ENCODE assay signal across 21 cellular contexts in genomic region chr12:112996501-112996900, GRCh38. TPM values are rescaled to one million over a fixed set of nuclear protein-coding genes. Genes with fewer than 3 reads are reported as not detected.
DNase-seq lines count a peak whose midpoint lies in the region; ATAC-seq and TF ChIP-seq lines count a peak whose summit lies in the region.
"Had no signal": no experiment of that assay in that cellular context is flagged by ENCODE, and none has a peak within 500 bp of the region (broad histone marks: within the 10 kb centered on the region; RNA-seq: fewer than 3 reads in every experiment).

No MANE protein-coding gene starts in this region.

- H3K9me3 Mint-ChIP-seq in activated T-cell treated with anti-CD3 and anti-CD28 coated beads, Interleukin-2, amount 50 U/mL, for 24 hours = peaks cover 2% of the 10 kb centered on the region
- H3K9me3 Mint-ChIP-seq in activated T-cell treated with anti-CD3 and anti-CD28 coated beads, Interleukin-2, amount 50 U/mL, for 4 hours = peaks cover 4% of the 10 kb centered on the region
- peaks cover 5% of the 10 kb centered on the region for H3K9me3 Mint-ChIP-seq in neural progenitor cell
- no peaks in the 10 kb centered on the region for H3K9me3 Mint-ChIP-seq in CD8-positive, alpha-beta memory T cell

- POLR2A ChIA-PET in CD8-positive, alpha-beta memory T cell (lab: Charles Lee) = no interaction called here

- 89 to 90% methylated on average over 2 to 8 of the region's 8 CpGs for WGBS in transverse colon (ENCODE audit: low coverage in 1 of 2), 2 donors

- H3K4me3 ChIP-seq in neural progenitor cell (no peak overlapping the region), transverse colon (no peak overlapping the region)
- no peak overlapping the region for H3K4me3 ChIP-seq in CD8-positive, alpha-beta memory T cell (ENCODE audit: low read length)
- H3K4me3 ChIP-seq: BLaER1, GM12878 had no signal

- TF ChIP-seq CTCF in neural progenitor cell (IDR thresholded peaks at IDR 0.05) (no peak), transverse colon (IDR thresholded peaks at IDR 0.05) (no peak)

- H3K27me3 Mint-ChIP-seq in activated T-cell treated with anti-CD3 and anti-CD28 coated beads, Interleukin-2, amount 50 U/mL, for 24 hours = no peaks in the 10 kb centered on the region
- H3K27me3 Mint-ChIP-seq in activated T-cell treated with anti-CD3 and anti-CD28 coated beads, Interleukin-2, amount 50 U/mL, for 4 hours (ENCODE audit: low read depth) = no peaks in the 10 kb centered on the region
- H3K27me3 Mint-ChIP-seq in neural progenitor cell (ENCODE audit: insufficient read depth, low read depth) = peaks cover 3% of the 10 kb centered on the region
- no peaks in the 10 kb centered on the region for H3K27me3 Mint-ChIP-seq in CD8-positive, alpha-beta memory T cell
- H3K27me3 Mint-ChIP-seq: B cell; CD4-positive, CD25-positive, alpha-beta regulatory T cell had no signal

- H3K27ac Mint-ChIP-seq in activated T-cell treated with anti-CD3 and anti-CD28 coated beads, Interleukin-2, amount 50 U/mL, for 24 hours = peak overlapping the region; percentile 18
- peak overlapping the region; percentile 68 for H3K27ac Mint-ChIP-seq in neural progenitor cell
- peak overlapping the region in 2 of 8 donors; percentile 9 to 16 for H3K27ac Mint-ChIP-seq in CD8-positive, alpha-beta memory T cell
- H3K27ac Mint-ChIP-seq: CD8-positive, alpha-beta T cell had no signal

- no peaks in the 10 kb centered on the region for H4K20me1 ChIP-seq in neural progenitor cell (ENCODE audit: low read depth)
- H4K20me1 ChIP-seq: BLaER1 had no signal

- H3K27ac ChIP-seq in neural progenitor cell (no peak overlapping the region), transverse colon (no peak overlapping the region)
- no peak overlapping the region for H3K27ac ChIP-seq in CD8-positive, alpha-beta memory T cell (ENCODE audit: low read depth, low read length)
- H3K27ac ChIP-seq: 22Rv1, BLaER1, C4-2B had no signal

- peaks cover 8% of the 10 kb centered on the region for H3K4me1 Mint-ChIP-seq in activated T-cell treated with anti-CD3 and anti-CD28 coated beads, Interleukin-2, amount 50 U/mL, for 24 hours (ENCODE audit: low read depth)
- peaks cover 1% of the 10 kb centered on the region for H3K4me1 Mint-ChIP-seq in activated T-cell treated with anti-CD3 and anti-CD28 coated beads, Interleukin-2, amount 50 U/mL, for 4 hours (ENCODE audit: low read depth)
- H3K4me1 Mint-ChIP-seq in neural progenitor cell = no peaks in the 10 kb centered on the region
- peaks cover 4 to 8% (median 8%) of the 10 kb centered on the region in 3 donors for H3K4me1 Mint-ChIP-seq in CD8-positive, alpha-beta memory T cell

- no peak overlapping the region for H3K4me2 ChIP-seq in neural progenitor cell
- H3K4me2 ChIP-seq: BLaER1 had no signal

- H3K79me2 ChIP-seq in neural progenitor cell (ENCODE audit: low read depth) = no peaks in the 10 kb centered on the region

- TF ChIP-seq POLR2A in transverse colon (IDR thresholded peaks at IDR 0.05) = no peak

- no peaks in the 10 kb centered on the region for H3F3A ChIP-seq in neural progenitor cell (ENCODE audit: low read depth)

- H3K4me3 Mint-ChIP-seq in activated T-cell treated with anti-CD3 and anti-CD28 coated beads, Interleukin-2, amount 50 U/mL, for 24 hours = no peak overlapping the region
- H3K4me3 Mint-ChIP-seq in activated T-cell treated with anti-CD3 and anti-CD28 coated beads, Interleukin-2, amount 50 U/mL, for 4 hours = no peak overlapping the region
- H3K4me3 Mint-ChIP-seq in neural progenitor cell = no peak overlapping the region
- peak overlapping the region in 1 of 7 donors; percentile 55 for H3K4me3 Mint-ChIP-seq in CD8-positive, alpha-beta memory T cell
- H3K4me3 Mint-ChIP-seq: B cell; CD4-positive, CD25-positive, alpha-beta regulatory T cell; CD8-positive, alpha-beta T cell had no signal

- H3K36me3 ChIP-seq in neural progenitor cell = no peaks in the 10 kb centered on the region
- peaks cover 0 to 7% (median 0%) of the 10 kb centered on the region in 4 donors for H3K36me3 ChIP-seq in transverse colon
- H3K36me3 ChIP-seq in CD8-positive, alpha-beta memory T cell (ENCODE audit: insufficient read depth, low read length) = peaks cover 59% of the 10 kb centered on the region

- no peak for DNase-seq in activated T-cell treated with anti-CD3 and anti-CD28 coated beads, Interleukin-2, amount 50 U/mL, for 24 hours
- DNase-seq in activated T-cell treated with anti-CD3 and anti-CD28 coated beads, Interleukin-2, amount 50 U/mL, for 4 hours = no peak
- peak; percentile 31 for DNase-seq in ecto neural progenitor cell (ENCODE audit: low spot score)
- DNase-seq in neural progenitor cell (ENCODE audit: low spot score) = no peak
- no peak for DNase-seq in transverse colon
- DNase-seq in ureter (ENCODE audit: low spot score) = no peak
- no peak for DNase-seq in CD8-positive, alpha-beta memory T cell
- DNase-seq: CD4-positive, CD25-positive, alpha-beta regulatory T cell; CD8-positive, alpha-beta T cell; DMS 273 treated with DMSO at 0.1 percent for 48 hours; DMS79; EL; GDM1; GOT3; HCEC 1CT had no signal

- H3K9ac ChIP-seq in neural progenitor cell = no peak overlapping the region
- H3K9ac ChIP-seq: BLaER1 had no signal

- in situ Hi-C loops in transverse colon (cut with MboI; ENCODE audit: low pct_ligation_motif_present in 1 of 4, low pct_unique_long_range_greater_than_20kb in 1 of 4, low sequenced_read_pairs in 3 of 4) = no loop called here

- H3K4me1 ChIP-seq in neural progenitor cell = no peaks in the 10 kb centered on the region
- peaks cover 0 to 3% (median 0%) of the 10 kb centered on the region in 4 donors for H3K4me1 ChIP-seq in transverse colon
- no peaks in the 10 kb centered on the region for H3K4me1 ChIP-seq in CD8-positive, alpha-beta memory T cell (ENCODE audit: insufficient read depth, low read length)
- H3K4me1 ChIP-seq: BLaER1 had no signal

- H3K36me3 Mint-ChIP-seq in activated T-cell treated with anti-CD3 and anti-CD28 coated beads, Interleukin-2, amount 50 U/mL, for 24 hours (ENCODE audit: low read depth) = peaks cover 93% of the 10 kb centered on the region
- H3K36me3 Mint-ChIP-seq in activated T-cell treated with anti-CD3 and anti-CD28 coated beads, Interleukin-2, amount 50 U/mL, for 4 hours (ENCODE audit: insufficient read depth) = peaks cover 66% of the 10 kb centered on the region
- H3K36me3 Mint-ChIP-seq in neural progenitor cell = no peaks in the 10 kb centered on the region
- peaks cover 42 to 92% (median 53%) of the 10 kb centered on the region in 3 donors for H3K36me3 Mint-ChIP-seq in CD8-positive, alpha-beta memory T cell

- H3K27me3 ChIP-seq in neural progenitor cell (no peaks in the 10 kb centered on the region), transverse colon (no peaks in the 10 kb centered on the region)
- H3K27me3 ChIP-seq in CD8-positive, alpha-beta memory T cell (ENCODE audit: insufficient read depth, low read length, poor library complexity, severe bottlenecking) = no peaks in the 10 kb centered on the region
- H3K27me3 ChIP-seq: BLaER1 had no signal

- no peak for ATAC-seq in activated T-cell treated with anti-CD3 and anti-CD28 coated beads, Interleukin-2, amount 50 U/mL, for 4 hours
- ATAC-seq in HG03039 (IDR thresholded peaks at IDR 0.05; ENCODE audit: unreplicated experiment) = no peak
- ATAC-seq: CD8-positive, alpha-beta T cell; GM12878 had no signal

- intact Hi-C loops in transverse colon (cut with DNase I; ENCODE audit: low total_unique reads) = no loop called here

- no peaks in the 10 kb centered on the region for H3K9me3 ChIP-seq in neural progenitor cell (ENCODE audit: low read depth)
- no peaks in the 10 kb centered on the region for H3K9me3 ChIP-seq in transverse colon
- no peaks in the 10 kb centered on the region for H3K9me3 ChIP-seq in CD8-positive, alpha-beta memory T cell (ENCODE audit: low read length)

- CTCF ChIA-PET in CD8-positive, alpha-beta memory T cell (lab: Charles Lee) = interaction anchor here (1.3 kb wide), 1 partner anchor 18 kb away, joined by 3 read pairs; the partner anchor contains the start of gene OAS2

- no peak for TF ChIP-seq EP300 in transverse colon (IDR thresholded peaks at IDR 0.05; ENCODE audit: low read depth)

- H2AFZ ChIP-seq in neural progenitor cell (replicated peaks) = no peak overlapping the region

RNA-seq across cellular contexts. Expression of gene OAS2, which starts 18.2 kb away (rescaled TPM):
- total RNA-seq in activated T-cell treated with anti-CD3 and anti-CD28 coated beads, Interleukin-2, amount 50 U/mL, for 4 hours = 10 to 100 TPM; 27.8 to 36.0 (median 34.9) TPM
- 0.12 TPM in 1 of 2 replicates, not detected in the other for total RNA-seq in neural progenitor cell (ENCODE audit: low replicate concordance)
- total RNA-seq in transverse colon = 1 to 10 TPM; 2.0 to 5.1 (median 3.5) TPM
- total RNA-seq in ureter = 27.5 TPM
- 10 to 100 TPM; 40.1 to 46.6 TPM for total RNA-seq in CD8-positive, alpha-beta memory T cell
- 50.9 TPM for polyA plus RNA-seq in CD8-positive, alpha-beta memory T cell

RNA-seq across cellular contexts. Expression of gene OAS3, which starts 58.2 kb away (rescaled TPM):
- total RNA-seq in activated T-cell treated with anti-CD3 and anti-CD28 coated beads, Interleukin-2, amount 50 U/mL, for 4 hours = 10 to 100 TPM in 1 of 3 donors, 1 to 10 TPM in 2; 5.5 to 13.6 (median 8.0) TPM
- under 0.01 TPM in 1 of 2 replicates, not detected in the other for total RNA-seq in neural progenitor cell (ENCODE audit: low replicate concordance)
- 10 to 100 TPM in 3 of 4 donors, 1 to 10 TPM in 1; 6.2 to 17.6 (median 12.4) TPM for total RNA-seq in transverse colon
- total RNA-seq in ureter = 33.4 TPM
- total RNA-seq in CD8-positive, alpha-beta memory T cell = 10 to 100 TPM; 11.2 to 12.5 TPM
- 22.0 TPM for polyA plus RNA-seq in CD8-positive, alpha-beta memory T cell
